8 cellular contexts compared by ENCODE assay signal in genomic region chr19:46416077-46416709, GRCh38. TPM values are rescaled to one million over a fixed set of nuclear protein-coding genes. Genes with fewer than 3 reads are reported as not detected.
DNase-seq lines count a peak whose midpoint lies in the region; FAIRE-seq and TF ChIP-seq lines count a peak whose summit lies in the region.

No MANE protein-coding gene starts in this region.

- H3K9ac ChIP-seq in mucosa of rectum (ENCODE audit: low read depth in 1 of 2, low read length in 2 of 2) = no peak overlapping the region

- peak overlapping the region in 1 of 4 donors; percentile 16 for H3K27ac ChIP-seq in esophagus squamous epithelium
- no peak overlapping the region for H3K27ac ChIP-seq in mucosa of rectum (ENCODE audit: low read depth in 2 of 2, low read length in 2 of 2)

- H3K27me3 ChIP-seq in esophagus squamous epithelium (peaks cover 6 to 96% (median 14%) of the 10 kb centered on the region in 4 donors), mucosa of rectum (ENCODE audit: control insufficient read depth in 2 of 2, insufficient read depth in 2 of 2, low read length in 2 of 2) (peaks cover 22 to 33% of the 10 kb centered on the region in 2 donors)

- H3K4me1 ChIP-seq in esophagus squamous epithelium = peaks cover 9 to 42% (median 22%) of the 10 kb centered on the region in 3 donors
- peaks cover 0 to 2% of the 10 kb centered on the region in 2 donors for H3K4me1 ChIP-seq in mucosa of rectum (ENCODE audit: control insufficient read depth in 2 of 2, insufficient read depth in 2 of 2, low read length in 2 of 2)

- intact Hi-C loops in esophagus squamous epithelium (cut with DNase I) = no loop called here

- no peak for TF ChIP-seq CTCF in esophagus squamous epithelium (IDR thresholded peaks at IDR 0.05)

- TF ChIP-seq POLR2A in esophagus squamous epithelium (IDR thresholded peaks at IDR 0.05) (no peak), GM12892 (IDR thresholded peaks at IDR 0.05; ENCODE audit: low read depth, low read length) (no peak)

- DNase-seq in DMS114 treated with DMSO at 0.1 percent for 48 hours (lab: John Stamatoyannopoulos, UW; ENCODE audit: unreplicated experiment) = peak; percentile 45
- peak; percentile 77 for DNase-seq in M059J (ENCODE audit: low read depth)
- peak; percentile 74 for DNase-seq in SK-MEL-5 (ENCODE audit: low read depth, low spot score)
- no peak for DNase-seq in esophagus squamous epithelium (lab: John Stamatoyannopoulos, UW)
- peak; percentile 81 for DNase-seq in ureter (ENCODE audit: low spot score)
- no peak for DNase-seq in GM12892 (ENCODE audit: insufficient read length)
- DNase-seq in T-helper 1 cell = no peak

- in situ Hi-C loops in SK-MEL-5 (cut with HindIII; ENCODE audit: low pct_unique_long_range_greater_than_20kb, low sequenced_read_pairs) = no loop called here

- H3K4me3 ChIP-seq in esophagus squamous epithelium (peak overlapping the region in 3 of 4 donors; percentile 25 to 52 (median 27)), mucosa of rectum (ENCODE audit: low read length in 2 of 2) (peak overlapping the region; percentile 30 to 41)

- no peaks in the 10 kb centered on the region for H3K9me3 ChIP-seq in esophagus squamous epithelium
- no peaks in the 10 kb centered on the region for H3K9me3 ChIP-seq in mucosa of rectum (ENCODE audit: control insufficient read depth in 2 of 2, low read length in 2 of 2)

- H3K36me3 ChIP-seq in esophagus squamous epithelium (no peaks in the 10 kb centered on the region), mucosa of rectum (ENCODE audit: control insufficient read depth in 2 of 2, insufficient read depth in 2 of 2, low read length in 2 of 2) (no peaks in the 10 kb centered on the region)

- WGBS in esophagus squamous epithelium, 2 donors = 6 to 9% methylated on average over 26 of the region's 41 CpGs

- FAIRE-seq in GM12892 (lab: Jason Lieb, UNC) = no peak

RNA-seq across cellular contexts. Expression of gene CCDC8, which starts 2.8 kb away (rescaled TPM):
- not detected in 2 replicates for total RNA-seq in M059J (2014; rRNA removed; shearing (Covaris generic))
- total RNA-seq in SK-MEL-5 (2014; rRNA removed; shearing (Covaris generic)) = not detected in 2 replicates
- polyA plus RNA-seq in SK-MEL-5 (2015; cell fraction: cytosol; rRNA removed) = not detected in 2 replicates
- not detected in 2 replicates for polyA plus RNA-seq in SK-MEL-5 (2015; cell fraction: nucleus; rRNA removed)
- total RNA-seq in esophagus squamous epithelium (1 to 10 TPM in 1 of 4 donors, under 1 TPM in 3; 0.53 to 1.7 (median 0.62) TPM), ureter (10.7 TPM)
- polyA plus RNA-seq in GM12892 (2012; ENCODE audit: missing spikeins) = not detected

RNA-seq across cellular contexts. Expression of gene PNMA8C, which starts 12.5 kb away (rescaled TPM):
- total RNA-seq in M059J (2014; rRNA removed; shearing (Covaris generic)) = not detected in 2 replicates
- total RNA-seq in SK-MEL-5 (2014; rRNA removed; shearing (Covaris generic)) = 0.03 TPM in 1 of 2 replicates, not detected in the other
- not detected in 2 replicates for polyA plus RNA-seq in SK-MEL-5 (2015; cell fraction: cytosol; rRNA removed)
- polyA plus RNA-seq in SK-MEL-5 (2015; cell fraction: nucleus; rRNA removed) = 0.23 TPM in 1 of 2 replicates, not detected in the other
- total RNA-seq in esophagus squamous epithelium = not detected
- 0.23 TPM for total RNA-seq in ureter
- polyA plus RNA-seq in GM12892 (2012; ENCODE audit: missing spikeins) = not detected

RNA-seq across cellular contexts. Expression of gene PNMA8A, which starts 55.2 kb away (rescaled TPM):
- 3.1 and 5.0 TPM in 2 replicates for total RNA-seq in M059J (2014; rRNA removed; shearing (Covaris generic))
- total RNA-seq in SK-MEL-5 (2014; rRNA removed; shearing (Covaris generic)) = 22.9 and 24.5 TPM in 2 replicates
- polyA plus RNA-seq in SK-MEL-5 (2015; cell fraction: cytosol; rRNA removed) = 20.4 and 27.6 TPM in 2 replicates
- polyA plus RNA-seq in SK-MEL-5 (2015; cell fraction: nucleus; rRNA removed) = 6.3 and 6.9 TPM in 2 replicates
- total RNA-seq in esophagus squamous epithelium (under 1 TPM in 1 of 4 donors, not detected in 3; 0.38 TPM), ureter (6.4 TPM)
- polyA plus RNA-seq in GM12892 (2012; ENCODE audit: missing spikeins) = 2.6 TPM

Comparison
In these comparisons a context has a peak if more than half of its experiments do, and no peak if none do; other contexts are left out.
1. DNase-seq: peak in DMS114 treated with DMSO at 0.1 percent for 48 hours (single experiment), M059J (single experiment), SK-MEL-5 (single experiment) and ureter (single experiment); none in esophagus squamous epithelium (single experiment), GM12892 (single experiment) and T-helper 1 cell (0 of 5).